Comparison of ENCODE assay signal across 8 cellular contexts in genomic region chr9:127224883-127225739, GRCh38.
DNase-seq lines count a peak whose midpoint lies in the region; ATAC-seq and TF ChIP-seq lines count a peak whose summit lies in the region.

No MANE protein-coding gene starts in this region.

- peaks cover 31% of the 10 kb centered on the region for H3K27me3 Mint-ChIP-seq in nephron (ENCODE audit: low read depth)

- peak; percentile 30 for ATAC-seq in GM21576 (IDR thresholded peaks at IDR 0.05; ENCODE audit: unreplicated experiment)

- H3K36me3 Mint-ChIP-seq in nephron (ENCODE audit: low read depth), result peaks cover 3% of the 10 kb centered on the region

- H3K4me1 Mint-ChIP-seq in nephron, result peaks cover 13% of the 10 kb centered on the region

- H3K9me3 Mint-ChIP-seq in nephron, result no peaks in the 10 kb centered on the region

- H3K4me3 Mint-ChIP-seq in nephron, result peak overlapping the region; percentile 90 to 92 (median 91)

- TF ChIP-seq CTCF in nephron (IDR thresholded peaks at IDR 0.05; ENCODE audit: unreplicated experiment in 3 of 3), result no peak

- H3K27ac Mint-ChIP-seq in nephron, result peak overlapping the region in 2 of 3 experiments; percentile 83 to 95

- DNase-seq in COLO829 (ENCODE audit: low spot score), result peak; percentile 100
- DNase-seq in Kasumi-1 (lab: John Stamatoyannopoulos, UW), result peak; percentile 77 to 89
- peak; percentile 97 for DNase-seq in RPMI8226
- DNase-seq in activated effector memory CD4-positive, alpha-beta T cell treated with Interleukin-2 at 50 U/mL for 16 hours, result peak; percentile 90
- DNase-seq in fibroblast of the conjunctiva (ENCODE audit: low read depth), result peak; percentile 79
- DNase-seq in stimulated activated naive CD4-positive, alpha-beta T cell (lab: John Stamatoyannopoulos, UW), result peak; percentile 73 to 90 (median 88)

Comparison
In these comparisons a context has a peak if more than half of its experiments do, and no peak if none do; other contexts are left out.
1. Peak in every context shown above with its lines: DNase-seq and ATAC-seq.